In the genomic region with DNA sequence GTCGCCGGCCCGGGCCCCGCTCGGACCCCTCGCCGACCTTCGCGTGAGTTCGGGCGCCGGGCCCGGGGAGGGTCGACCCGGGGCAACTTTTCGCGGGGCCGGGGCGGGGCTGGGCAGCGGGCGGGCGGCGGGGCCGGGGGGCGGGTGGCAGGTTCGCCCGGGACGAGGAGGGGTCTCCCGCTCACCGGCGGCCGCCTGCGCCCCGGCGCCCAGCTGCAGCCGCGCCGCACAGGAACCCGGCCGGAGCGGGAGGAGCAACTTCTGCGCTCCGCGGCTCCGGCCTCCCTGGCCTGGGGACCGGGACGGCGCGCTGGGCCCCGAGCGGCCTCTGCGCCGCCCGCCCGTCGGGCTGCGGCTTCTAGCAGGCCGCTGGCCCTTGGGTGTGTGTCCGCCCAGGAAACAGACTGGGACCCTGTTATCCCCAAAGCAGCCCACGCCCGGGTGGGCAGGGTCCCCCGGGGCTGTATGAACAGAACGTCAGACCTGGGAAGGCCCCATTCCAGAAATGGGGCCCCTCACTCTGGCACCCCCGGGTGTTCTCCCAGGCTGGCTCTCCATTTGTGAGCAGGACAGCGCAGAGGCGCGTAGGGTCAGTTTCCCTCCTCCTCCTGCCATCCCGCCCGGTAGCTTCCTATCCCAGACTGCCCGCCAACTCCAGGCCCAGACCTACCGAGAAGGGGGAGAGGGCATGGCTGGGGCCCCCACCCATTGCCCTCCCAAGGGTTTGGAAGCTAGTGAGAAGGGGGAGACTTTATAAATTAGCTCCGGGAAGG, we compare ENCODE assay signal across 8 cellular contexts. TPM values are rescaled to one million over a fixed set of nuclear protein-coding genes. Genes with fewer than 3 reads are reported as not detected.
DNase-seq lines count a peak whose midpoint lies in the region; ATAC-seq and TF ChIP-seq lines count a peak whose summit lies in the region.

No MANE protein-coding gene starts in this region.

- TF ChIP-seq POLR2A in gastrocnemius medialis (IDR thresholded peaks at IDR 0.05), result no peak

- peaks cover 5% of the 10 kb centered on the region for H3K4me1 Mint-ChIP-seq in activated naive CD4-positive, alpha-beta T cell treated with anti-CD3 and anti-CD28 coated beads for 36 hours (ENCODE audit: low read depth)
- H3K4me1 Mint-ChIP-seq in activated T-cell treated with anti-CD3 and anti-CD28 coated beads, Interleukin-2, amount 50 U/mL, for 24 hours (ENCODE audit: low read depth), result peaks cover 10% of the 10 kb centered on the region

- peaks cover 0 to 68% of the 10 kb centered on the region in 2 donors for H3K4me1 ChIP-seq in right atrium auricular region
- peaks cover 49 to 54% of the 10 kb centered on the region in 2 donors for H3K4me1 ChIP-seq in gastrocnemius medialis

- peak overlapping the region; percentile 73 to 80 for H3K4me3 ChIP-seq in right atrium auricular region
- peak overlapping the region; percentile 78 to 88 (median 83) for H3K4me3 ChIP-seq in gastrocnemius medialis

- in situ Hi-C loops in gastrocnemius medialis (cut with MboI; ENCODE audit: low sequenced_read_pairs in 4 of 4), result loop anchor here in 2 of 4 donors (10.0 to 25.0 kb wide), 2 partner anchors 110 to 162 kb away; partner anchors contain the start of gene RNU6ATAC (in 1 of the 2)

- H3K9me3 ChIP-seq in right atrium auricular region (no peaks in the 10 kb centered on the region), gastrocnemius medialis (no peaks in the 10 kb centered on the region)

- CTCF ChIA-PET in activated naive CD4-positive, alpha-beta T cell treated with anti-CD3 and anti-CD28 coated beads for 36 hours (lab: Charles Lee), result interaction anchor here (1.1 kb wide), 1 partner anchor 116 kb away, joined by 3 read pairs; no protein-coding TSS in a partner anchor

- no peaks in the 10 kb centered on the region for H3K27me3 ChIP-seq in right atrium auricular region
- H3K27me3 ChIP-seq in gastrocnemius medialis, result no peaks in the 10 kb centered on the region

- H3K9me3 Mint-ChIP-seq in activated naive CD4-positive, alpha-beta T cell treated with anti-CD3 and anti-CD28 coated beads for 36 hours, result no peaks in the 10 kb centered on the region
- no peaks in the 10 kb centered on the region for H3K9me3 Mint-ChIP-seq in activated T-cell treated with anti-CD3 and anti-CD28 coated beads, Interleukin-2, amount 50 U/mL, for 24 hours

- H3K4me3 Mint-ChIP-seq in activated naive CD4-positive, alpha-beta T cell treated with anti-CD3 and anti-CD28 coated beads for 36 hours, result peak overlapping the region; percentile 38
- H3K4me3 Mint-ChIP-seq in activated T-cell treated with anti-CD3 and anti-CD28 coated beads, Interleukin-2, amount 50 U/mL, for 24 hours, result peak overlapping the region; percentile 38

- H3K27ac ChIP-seq in right atrium auricular region (peak overlapping the region; percentile 88 to 89), gastrocnemius medialis (peak overlapping the region; percentile 94 to 99 (median 96))

- no peaks in the 10 kb centered on the region for H3K36me3 Mint-ChIP-seq in activated naive CD4-positive, alpha-beta T cell treated with anti-CD3 and anti-CD28 coated beads for 36 hours (ENCODE audit: low read depth)
- H3K36me3 Mint-ChIP-seq in activated T-cell treated with anti-CD3 and anti-CD28 coated beads, Interleukin-2, amount 50 U/mL, for 24 hours (ENCODE audit: low read depth), result no peaks in the 10 kb centered on the region

- H3K36me3 ChIP-seq in right atrium auricular region (no peaks in the 10 kb centered on the region), gastrocnemius medialis (no peaks in the 10 kb centered on the region)

- no peak for DNase-seq in activated naive CD4-positive, alpha-beta T cell treated with anti-CD3 and anti-CD28 coated beads for 36 hours
- DNase-seq in activated naive CD4-positive, alpha-beta T cell treated with Interleukin-2 at 50 U/mL for 16 hours, result no peak
- peak; percentile 46 for DNase-seq in activated T-cell treated with anti-CD3 and anti-CD28 coated beads, Interleukin-2, amount 50 U/mL, for 24 hours
- DNase-seq in right atrium auricular region (ENCODE audit: low spot score) (no peak), gastrocnemius medialis (peak in 1 of 2 donors; percentile 50)
- DNase-seq in activated CD4-positive, CD25-positive, alpha-beta regulatory T cell (lab: John Stamatoyannopoulos, UW), result no peak

- H3K27ac Mint-ChIP-seq in activated naive CD4-positive, alpha-beta T cell treated with anti-CD3 and anti-CD28 coated beads for 36 hours, result no peak overlapping the region
- no peak overlapping the region for H3K27ac Mint-ChIP-seq in activated T-cell treated with anti-CD3 and anti-CD28 coated beads, Interleukin-2, amount 50 U/mL, for 24 hours

- TF ChIP-seq CTCF in right atrium auricular region (IDR thresholded peaks at IDR 0.05), result no peak
- no peak for TF ChIP-seq CTCF in gastrocnemius medialis (IDR thresholded peaks at IDR 0.05 in 4 of 5, conservative IDR thresholded peaks at IDR 0.05 in 1 of 5)

- peaks cover 7% of the 10 kb centered on the region for H3K27me3 Mint-ChIP-seq in activated naive CD4-positive, alpha-beta T cell treated with anti-CD3 and anti-CD28 coated beads for 36 hours (ENCODE audit: low read depth)
- H3K27me3 Mint-ChIP-seq in activated T-cell treated with anti-CD3 and anti-CD28 coated beads, Interleukin-2, amount 50 U/mL, for 24 hours, result peaks cover 21% of the 10 kb centered on the region

- intact Hi-C loops in activated naive CD4-positive, alpha-beta T cell treated with anti-CD3 and anti-CD28 coated beads for 36 hours (cut with micrococcal nuclease), result loop anchor here (10.0 kb wide), 1 partner anchor 162 kb away; the partner anchor contains the start of gene RNU6ATAC
- intact Hi-C loops in gastrocnemius medialis (cut with DNase I; ENCODE audit: low total_unique reads), result loop anchor here (1.0 to 10.0 kb wide), 5 partner anchors 39 to 260 kb away; partner anchors contain the start of gene BRD3

- no peak for ATAC-seq in gastrocnemius medialis
- ATAC-seq in GM18517 (IDR thresholded peaks at IDR 0.05; ENCODE audit: unreplicated experiment), result no peak
- ATAC-seq in HG03108 (IDR thresholded peaks at IDR 0.05; ENCODE audit: unreplicated experiment), result no peak

RNA-seq across cellular contexts. Expression of gene RXRA, which starts 0.7 kb away (rescaled TPM):
- total RNA-seq in activated naive CD4-positive, alpha-beta T cell treated with anti-CD3 and anti-CD28 coated beads for 36 hours, result 1 to 10 TPM; 2.1 to 2.2 TPM
- 10 to 100 TPM; 34.5 to 50.8 TPM for total RNA-seq in right atrium auricular region
- total RNA-seq in gastrocnemius medialis, result 100 to 1,000 TPM in 3 of 4 donors, 10 to 100 TPM in 1; 70.8 to 224 (median 160) TPM

Comparison
In these comparisons a context has a peak if more than half of its experiments do, and no peak if none do; other contexts are left out.
1. RNA of gene RXRA, which starts 0.7 kb away (total RNA-seq): 70.8 to 224 TPM in gastrocnemius medialis and 34.5 to 50.8 TPM in right atrium auricular region; 2.1 to 2.2 TPM in activated naive CD4-positive, alpha-beta T cell treated with anti-CD3 and anti-CD28 coated beads for 36 hours; every median in the first group is over 10 times any median in the second.